ENCODE assay signal across 8 cellular contexts in the genomic region with DNA sequence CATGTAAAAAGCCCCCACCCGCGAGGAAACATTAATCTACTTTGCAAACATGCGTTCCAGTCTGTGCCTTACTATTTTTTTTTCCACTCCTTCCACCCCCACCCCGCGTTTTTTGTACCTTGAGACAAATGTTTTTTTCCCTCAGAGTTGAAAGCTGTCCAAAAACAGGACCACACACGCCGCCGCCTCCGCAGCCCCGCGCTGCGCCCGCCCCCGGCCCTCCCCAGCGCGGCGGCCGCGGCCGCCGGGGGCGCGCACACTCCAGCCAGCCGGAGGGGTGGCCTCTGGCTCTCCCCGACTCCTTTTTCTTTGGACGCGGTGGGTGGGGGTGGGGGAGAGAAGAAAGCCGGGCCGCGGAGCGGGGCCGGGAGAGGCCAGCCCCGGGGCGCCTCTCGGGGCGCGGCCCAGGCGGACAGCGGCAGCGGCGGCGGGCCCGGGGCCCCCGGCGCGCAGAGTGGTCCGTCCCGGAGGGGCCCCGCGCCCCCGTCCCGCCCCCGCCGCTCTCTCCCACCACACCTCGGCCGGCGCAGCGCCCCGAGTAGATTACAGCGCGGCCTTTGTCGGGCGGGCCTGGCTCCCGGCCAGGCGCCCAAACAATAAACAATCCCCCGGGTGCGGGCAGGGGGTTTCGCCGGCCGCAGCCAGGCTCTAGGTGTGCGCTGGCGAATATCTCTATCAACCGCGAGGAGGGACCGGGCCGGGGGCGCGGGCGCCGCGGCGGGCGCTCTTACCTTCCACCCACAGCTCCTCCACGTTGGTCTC. TPM values are rescaled to one million over a fixed set of nuclear protein-coding genes. Genes with fewer than 3 reads are reported as not detected.
A peak's percentile ranks its signal among the peaks of the same experiment; 100 is the strongest.
DNase-seq lines count a peak whose midpoint lies in the region; ATAC-seq and TF ChIP-seq lines count a peak whose summit lies in the region.

No MANE protein-coding gene starts in this region.

- no peaks in the 10 kb centered on the region; the same call in 1 of the 2 replicates for H3K36me3 ChIP-seq in Panc1 (ENCODE audit: control insufficient read depth, insufficient read depth, low read length)
- no peaks in the 10 kb centered on the region for H3K36me3 ChIP-seq in body of pancreas (replicated peaks in 1 of 2; ENCODE audit: insufficient read depth in 1 of 2, low read depth in 2 of 2)
- peaks cover 21% of the 10 kb centered on the region for H3K36me3 ChIP-seq in iPS-20b (ENCODE audit: insufficient read depth, low read depth, low read length)
- H3K36me3 ChIP-seq in skeletal muscle tissue (ENCODE audit: control insufficient read depth in 3 of 3, insufficient read depth in 3 of 3, low read length in 3 of 3) = no peaks in the 10 kb centered on the region

- intact Hi-C loops in Panc1 (cut with micrococcal nuclease; ENCODE audit: unreplicated experiment) = loop anchor here (5.0 kb wide), 2 partner anchors 189 to 371 kb away; a partner anchor contains a TSS
- intact Hi-C loops in body of pancreas (cut with DNase I) = no loop called here

- 0 to 1% methylated on average over 24 to 72 of the region's 84 CpGs for WGBS in body of pancreas, 2 donors

- peak overlapping the region; percentile 78 to 83 for H3K4me3 ChIP-seq in Panc1 (ENCODE audit: low read depth in 2 of 2, low read length in 2 of 2)
- peak overlapping the region; percentile 33 to 55 for H3K4me3 ChIP-seq in body of pancreas
- peak overlapping the region; percentile 96 for H3K4me3 ChIP-seq in iPS-20b (ENCODE audit: low read length)
- H3K4me3 ChIP-seq in skeletal muscle tissue (ENCODE audit: low read length in 3 of 3) = peak overlapping the region; percentile 86 to 93 (median 89)

- H3K27ac ChIP-seq in Panc1 (ENCODE audit: low read length) (peak overlapping the region; percentile 78), body of pancreas (peak overlapping the region; percentile 88 to 93 (median 92)), iPS-20b (ENCODE audit: low read length) (no peak overlapping the region), skeletal muscle tissue (ENCODE audit: low read depth, low read length) (peak overlapping the region; percentile 89)

- TF ChIP-seq CTCF in Panc1 (IDR thresholded peaks at IDR 0.05) (no peak), body of pancreas (IDR thresholded peaks at IDR 0.05) (peak in 2 of 7 experiments; percentile 14 to 34)

- no peaks in the 10 kb centered on the region for H3K9me3 ChIP-seq in Panc1 (ENCODE audit: control insufficient read depth, insufficient read depth, low read depth, low read length)
- no peaks in the 10 kb centered on the region for H3K9me3 ChIP-seq in body of pancreas
- H3K9me3 ChIP-seq in iPS-20b (ENCODE audit: insufficient read depth, low read depth, low read length) = no peaks in the 10 kb centered on the region
- H3K9me3 ChIP-seq in skeletal muscle tissue (ENCODE audit: control insufficient read depth in 3 of 3, low read length in 3 of 3) = no peaks in the 10 kb centered on the region

- CTCF ChIA-PET in Panc1 (lab: Charles Lee) = no interaction called here

- DNase-seq in NCI-H1436 (lab: John Stamatoyannopoulos, UW) = peak; percentile 29
- no peak for DNase-seq in NCI-H1436 treated with DMSO at 0.1 percent for 48 hours (lab: John Stamatoyannopoulos, UW)
- no peak for DNase-seq in Panc1 (ENCODE audit: low read depth, low spot score)
- DNase-seq in body of pancreas = peak; percentile 51 to 72 (median 58)
- no peak for DNase-seq in superior temporal gyrus (ENCODE audit: extremely low spot score)

- BruUV-seq in Panc1 (replicated peaks; lab: Mats Ljungman, UMichigan) = no TSS peak

- H3K4me1 ChIP-seq in Panc1 (ENCODE audit: control insufficient read depth, insufficient read depth, low read length) (peaks cover 15% of the 10 kb centered on the region), body of pancreas (peaks cover 20% of the 10 kb centered on the region), iPS-20b (ENCODE audit: insufficient read depth, low read length) (peaks cover 25% of the 10 kb centered on the region), skeletal muscle tissue (ENCODE audit: control insufficient read depth in 3 of 3, insufficient read depth in 3 of 3, low read length in 3 of 3) (peaks cover 14 to 21% (median 20%) of the 10 kb centered on the region in 3 donors)

- TF ChIP-seq POLR2A in body of pancreas (IDR thresholded peaks at IDR 0.05) = peak; percentile 9 to 52 (median 47)

- peak overlapping the region; percentile 90 for H3K9ac ChIP-seq in iPS-20b (ENCODE audit: low read depth, low read length)
- H3K9ac ChIP-seq in skeletal muscle tissue (ENCODE audit: low read depth in 1 of 3, low read length in 3 of 3) = peak overlapping the region; percentile 81 to 94 (median 84)

- ATAC-seq in HG03135 (IDR thresholded peaks at IDR 0.05; ENCODE audit: unreplicated experiment) = peak; percentile 14
- peak; percentile 27 for ATAC-seq in Panc1
- ATAC-seq in body of pancreas = peak; percentile 30

- H3K27me3 ChIP-seq in Panc1 (ENCODE audit: control insufficient read depth, insufficient read depth, low read length) (no peaks in the 10 kb centered on the region), body of pancreas (no peaks in the 10 kb centered on the region), iPS-20b (ENCODE audit: insufficient read depth, low read length) (peaks cover 10% of the 10 kb centered on the region; the same call in 1 of the 2 replicates), skeletal muscle tissue (ENCODE audit: control insufficient read depth in 3 of 3, insufficient read depth in 3 of 3, low read length in 3 of 3) (no peaks in the 10 kb centered on the region)

- in situ Hi-C loops in Panc1 (cut with HindIII; ENCODE audit: low pct_unique_long_range_greater_than_20kb, low sequenced_read_pairs) = no loop called here

- POLR2A ChIA-PET in Panc1 (lab: Charles Lee) = no interaction called here

RNA-seq across cellular contexts. Expression of a gene that starts 10.9 kb away (rescaled TPM):
- 6.6 TPM for total RNA-seq in Panc1 (2021; ENCODE audit: unreplicated experiment)
- polyA plus RNA-seq in Panc1 (2012; ENCODE audit: insufficient read length) = 5.8 TPM
- total RNA-seq in body of pancreas = 10 to 100 TPM in 1 of 2 donors, 1 to 10 TPM in 1; 8.3 to 47.5 TPM
- total RNA-seq in skeletal muscle tissue = 4.7 TPM

Comparison
In these comparisons a context has a peak if more than half of its experiments do, and no peak if none do; other contexts are left out.
1. DNase-seq: peak in NCI-H1436 (single experiment) and body of pancreas (4 of 4); none in NCI-H1436 treated with DMSO at 0.1 percent for 48 hours (single experiment), Panc1 (single experiment) and superior temporal gyrus (single experiment).
2. H3K4me3 ChIP-seq: peak in every context shown above with its lines; median percentile 96 in iPS-20b; 89 in skeletal muscle tissue; 80 in Panc1; 44 in body of pancreas.
3. Peak in every context shown above with its lines, with median percentiles within 50 percentile points of each other: ATAC-seq.